In genomic region chr7:641966-642365, GRCh38 we compare ENCODE assay signal across 19 cellular contexts.
DNase-seq lines count a peak whose midpoint lies in the region; ATAC-seq and TF ChIP-seq lines count a peak whose summit lies in the region.
"Had no signal": no experiment of that assay in that cellular context is flagged by ENCODE, and none has a peak within 500 bp of the region (broad histone marks: within the 10 kb centered on the region; RNA-seq: fewer than 3 reads in every experiment).

No MANE protein-coding gene starts in this region.

- peaks cover 7% of the 10 kb centered on the region for H3K36me3 Mint-ChIP-seq in activated naive CD8-positive, alpha-beta T cell
- H3K36me3 Mint-ChIP-seq in activated naive CD8-positive, alpha-beta T cell treated with anti-CD3 and anti-CD28 coated beads for 36 hours: peaks cover 26% of the 10 kb centered on the region

- H3K9me3 ChIP-seq in mucosa of descending colon: peaks cover 6% of the 10 kb centered on the region
- H3K9me3 ChIP-seq in spleen: peaks cover 0 to 16% (median 13%) of the 10 kb centered on the region in 8 donors

- H3K27me3 Mint-ChIP-seq in activated naive CD8-positive, alpha-beta T cell: no peaks in the 10 kb centered on the region
- no peaks in the 10 kb centered on the region for H3K27me3 Mint-ChIP-seq in activated naive CD8-positive, alpha-beta T cell treated with anti-CD3 and anti-CD28 coated beads for 36 hours
- H3K27me3 Mint-ChIP-seq: B cell; CD4-positive, CD25-positive, alpha-beta regulatory T cell had no signal

- intact Hi-C loops in mucosa of descending colon (cut with DNase I, micrococcal nuclease): no loop called here
- intact Hi-C loops in spleen (cut with DNase I; ENCODE audit: low total_unique reads): no loop called here
- intact Hi-C loops in left colon (cut with DNase I, micrococcal nuclease): no loop called here

- no peak overlapping the region for H3K27ac ChIP-seq in spleen
- H3K27ac ChIP-seq: 22Rv1, BLaER1, C4-2B had no signal

- DNase-seq in activated naive CD8-positive, alpha-beta T cell treated with anti-CD3 and anti-CD28 coated beads for 36 hours: no peak
- DNase-seq in H7: peak; percentile 13
- DNase-seq in mucosa of descending colon: peak in 2 of 3 donors; percentile 1 to 12
- peak; percentile 25 for DNase-seq in spleen
- no peak for DNase-seq in NCI-H2227 treated with DMSO at 0.1 percent for 48 hours (lab: John Stamatoyannopoulos, UW)
- DNase-seq in left colon: no peak
- DNase-seq: Caco-2; CD4-positive, CD25-positive, alpha-beta regulatory T cell; CD8-positive, alpha-beta T cell; DMS153; DND-41; GOT3; HCEC 1CT had no signal

- H3K4me1 Mint-ChIP-seq in activated naive CD8-positive, alpha-beta T cell (ENCODE audit: low read depth): peaks cover 16% of the 10 kb centered on the region
- H3K4me1 Mint-ChIP-seq in activated naive CD8-positive, alpha-beta T cell treated with anti-CD3 and anti-CD28 coated beads for 36 hours: peaks cover 9% of the 10 kb centered on the region

- no peaks in the 10 kb centered on the region for H3K36me3 ChIP-seq in H7 (replicated peaks; ENCODE audit: control insufficient read depth, insufficient read depth, low read length)
- no peaks in the 10 kb centered on the region for H3K36me3 ChIP-seq in mucosa of descending colon (ENCODE audit: low read depth)
- H3K36me3 ChIP-seq in spleen: peaks cover 0 to 13% (median 0%) of the 10 kb centered on the region in 6 donors

- WGBS in spleen, 5 donors: 95 to 97% (median 96%) methylated on average over 11 of the region's 11 CpGs

- peak overlapping the region; percentile 22 for H3K27ac Mint-ChIP-seq in activated naive CD8-positive, alpha-beta T cell
- H3K27ac Mint-ChIP-seq in activated naive CD8-positive, alpha-beta T cell treated with anti-CD3 and anti-CD28 coated beads for 36 hours: no peak overlapping the region
- H3K27ac Mint-ChIP-seq: B cell; CD4-positive, CD25-positive, alpha-beta regulatory T cell; CD8-positive, alpha-beta T cell had no signal

- H3K27me3 ChIP-seq in H7 (ENCODE audit: control insufficient read depth, insufficient read depth, low read length) (no peaks in the 10 kb centered on the region), spleen (replicated peaks in 1 of 7) (no peaks in the 10 kb centered on the region)
- H3K27me3 ChIP-seq: BLaER1 had no signal

- TF ChIP-seq CTCF in mucosa of descending colon (IDR thresholded peaks at IDR 0.05) (no peak), spleen (IDR thresholded peaks at IDR 0.05 in 8 of 11, conservative IDR thresholded peaks at IDR 0.05 in 3 of 11) (no peak)

- H3K4me3 Mint-ChIP-seq in activated naive CD8-positive, alpha-beta T cell: no peak overlapping the region
- H3K4me3 Mint-ChIP-seq in activated naive CD8-positive, alpha-beta T cell treated with anti-CD3 and anti-CD28 coated beads for 36 hours: no peak overlapping the region
- H3K4me3 Mint-ChIP-seq: B cell; CD4-positive, CD25-positive, alpha-beta regulatory T cell; CD8-positive, alpha-beta T cell had no signal

- H3K4me3 ChIP-seq in H7 (ENCODE audit: insufficient read depth, low read depth, low read length) (no peak overlapping the region), mucosa of descending colon (no peak overlapping the region), spleen (no peak overlapping the region)
- H3K4me3 ChIP-seq: BLaER1 had no signal

- H3K9me3 Mint-ChIP-seq in activated naive CD8-positive, alpha-beta T cell (ENCODE audit: low read depth): no peaks in the 10 kb centered on the region
- peaks cover 2% of the 10 kb centered on the region for H3K9me3 Mint-ChIP-seq in activated naive CD8-positive, alpha-beta T cell treated with anti-CD3 and anti-CD28 coated beads for 36 hours

- no peak for TF ChIP-seq POLR2A in spleen (IDR thresholded peaks at IDR 0.05)

- ATAC-seq in mucosa of descending colon (no peak), HG02798 (IDR thresholded peaks at IDR 0.05; ENCODE audit: poor library complexity, unreplicated experiment) (no peak), left colon (no peak)
- ATAC-seq: CD8-positive, alpha-beta T cell had no signal

- H3K4me1 ChIP-seq in mucosa of descending colon (ENCODE audit: low read depth) (no peaks in the 10 kb centered on the region), spleen (peaks cover 0 to 17% (median 5%) of the 10 kb centered on the region in 6 donors)
- H3K4me1 ChIP-seq: Caco-2 had no signal

Comparison
In these comparisons a context has a peak if more than half of its experiments do, and no peak if none do; other contexts are left out.
1. DNase-seq: peak in H7 (single experiment), mucosa of descending colon (2 of 3) and spleen (single experiment); none in activated naive CD8-positive, alpha-beta T cell treated with anti-CD3 and anti-CD28 coated beads for 36 hours (single experiment), NCI-H2227 treated with DMSO at 0.1 percent for 48 hours (single experiment) and left colon (0 of 2).